14 cellular contexts compared by ENCODE assay signal in the genomic region with DNA sequence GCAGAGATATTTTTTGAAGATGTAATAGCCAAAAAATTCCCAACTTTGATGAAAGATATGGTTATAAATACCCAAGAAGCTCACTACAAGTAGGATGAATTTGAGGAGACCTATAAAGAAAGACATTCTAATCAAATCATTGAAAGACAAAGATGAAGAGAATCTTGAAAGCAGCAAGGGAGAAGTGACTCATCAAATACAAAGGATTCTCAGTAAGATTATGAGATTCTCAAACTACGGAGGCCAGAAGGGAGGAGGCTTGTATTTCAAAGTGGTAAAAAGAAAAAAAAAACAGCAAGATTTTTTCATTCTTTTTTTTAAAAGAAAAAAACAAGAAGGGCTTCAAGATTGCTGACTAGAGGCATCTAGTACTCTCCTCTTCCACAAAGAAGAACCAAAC. TPM values are rescaled to one million over a fixed set of nuclear protein-coding genes. Genes with fewer than 3 reads are reported as not detected.
"Had no signal": no experiment of that assay in that cellular context is flagged by ENCODE, and none has a peak within 500 bp of the region (broad histone marks: within the 10 kb centered on the region; RNA-seq: fewer than 3 reads in every experiment).

No MANE protein-coding gene starts in this region.

- ATAC-seq: activated CD8-positive, alpha-beta memory T cell treated with anti-CD3 and anti-CD28 coated beads, Interleukin-2, amount 10 ng/mL, durations not matched to agents 7 days and 5 days; left colon; lower lobe of right lung; psoas muscle; right lobe of liver; WTC11 had no signal

- H3K4me1 ChIP-seq: adrenal gland, lower lobe of right lung, psoas muscle, right lobe of liver had no signal

- H3K4me3 Mint-ChIP-seq: activated CD8-positive, alpha-beta memory T cell treated with anti-CD3 and anti-CD28 coated beads, Interleukin-2, amount 10 ng/mL, durations not matched to agents 7 days and 5 days; activated T-helper 1 cell treated with anti-CD3 and anti-CD28 coated beads, Interleukin-12 subunit alpha, Interleukin-12 subunit beta, Interleukin-2, Interleukin-4 antibody, amounts not matched to agents 30 ng/mL and 10 ng/mL and 1 ng/mL, durations not matched to agents 14 hours and 24 hours and 36 hours; mesothelial cell of epicardium; nephron progenitor cell; T-helper 1 cell treated with Interleukin-12 subunit alpha and Interleukin-12 subunit beta and Interleukin-4 antibody, amounts not matched to agents 30 μg/mL and 1 μg/mL, for 36 hours; WTC11 had no signal

- H3K36me3 ChIP-seq: adrenal gland, lower lobe of right lung, right lobe of liver had no signal

- H3K4me1 Mint-ChIP-seq: mesothelial cell of epicardium, nephron progenitor cell, WTC11 had no signal

- H3K27ac ChIP-seq: adrenal gland, lower lobe of right lung, psoas muscle, right lobe of liver had no signal

- H3K9me3 ChIP-seq: adrenal gland, right lobe of liver had no signal

- H3K36me3 Mint-ChIP-seq: WTC11 had no signal

- H3K27me3 ChIP-seq: adrenal gland, right lobe of liver had no signal

- H3K4me3 ChIP-seq: adrenal gland, lower lobe of right lung, psoas muscle, right lobe of liver had no signal

- H3K27ac Mint-ChIP-seq: activated CD8-positive, alpha-beta memory T cell treated with anti-CD3 and anti-CD28 coated beads, Interleukin-2, amount 10 ng/mL, durations not matched to agents 7 days and 5 days; mesothelial cell of epicardium; nephron progenitor cell; T-helper 1 cell treated with Interleukin-12 subunit alpha and Interleukin-12 subunit beta and Interleukin-4 antibody, amounts not matched to agents 30 μg/mL and 1 μg/mL, for 36 hours; WTC11 had no signal

- DNase-seq: activated CD4-positive, alpha-beta T cell treated with anti-CD3 and anti-CD28 coated beads, Interleukin-2, amount 50 U/mL, for 4 hours; activated CD8-positive, alpha-beta memory T cell treated with anti-CD3 and anti-CD28 coated beads, Interleukin-2, amount 10 ng/mL, durations not matched to agents 7 days and 5 days; activated naive CD4-positive, alpha-beta T cell treated with Interleukin-2 at 50 U/mL for 16 hours; adrenal gland; erythroblast; left colon; lower lobe of right lung; nephron progenitor cell; psoas muscle; right lobe of liver had no signal

RNA-seq across cellular contexts. Expression of gene NIPAL4, which starts 59.3 kb away (rescaled TPM):
- total RNA-seq: lower lobe of right lung, WTC11 had no signal
